In the genomic region with DNA sequence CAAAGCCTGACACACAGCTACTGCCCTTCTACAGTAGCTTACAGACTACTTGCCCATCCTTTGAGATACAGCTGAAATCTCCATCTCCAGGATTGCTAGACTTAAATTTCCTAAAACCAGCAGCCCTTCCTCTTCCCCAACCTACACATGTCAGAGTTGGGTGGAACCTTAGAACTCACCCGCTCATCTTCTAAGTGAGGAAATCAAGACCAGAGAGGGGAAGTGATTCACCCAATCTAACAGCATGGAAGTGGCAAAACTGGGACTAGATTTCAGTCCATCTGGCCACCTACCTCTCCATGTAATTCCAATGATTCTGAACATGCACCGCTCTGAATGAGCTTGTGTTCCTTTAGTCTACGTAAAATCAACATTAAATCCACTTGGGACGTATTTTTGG, we compare ENCODE assay signal across 20 cellular contexts. TPM values are rescaled to one million over a fixed set of nuclear protein-coding genes. Genes with fewer than 3 reads are reported as not detected.
DNase-seq lines count a peak whose midpoint lies in the region; ATAC-seq, FAIRE-seq and TF ChIP-seq lines count a peak whose summit lies in the region.
"Had no signal": no experiment of that assay in that cellular context is flagged by ENCODE, and none has a peak within 500 bp of the region (broad histone marks: within the 10 kb centered on the region; RNA-seq: fewer than 3 reads in every experiment).

No MANE protein-coding gene starts in this region.

- H3K4me3 ChIP-seq in astrocyte (ENCODE audit: insufficient read depth, low read depth, low read length): no peak overlapping the region

- H3K9me3 Mint-ChIP-seq in stimulated activated naive CD8-positive, alpha-beta T cell treated with anti-CD3 and anti-CD28 coated beads, Interleukin-15, Interleukin-2, amounts not matched to agents 100 ng/mL and 50 ng/mL, for 24 hours: no peaks in the 10 kb centered on the region
- H3K9me3 Mint-ChIP-seq in stimulated activated naive CD8-positive, alpha-beta T cell treated with anti-CD3 and anti-CD28 coated beads, Interleukin-15, amount 100 ng/mL, for 72 hours: no peaks in the 10 kb centered on the region
- H3K9me3 Mint-ChIP-seq in astrocyte (ENCODE audit: unreplicated experiment) (no peaks in the 10 kb centered on the region), memory B cell (no peaks in the 10 kb centered on the region)
- H3K9me3 Mint-ChIP-seq: activated CD4-positive, alpha-beta memory T cell treated with anti-CD3 and anti-CD28 coated beads for 36 hours; naive B cell had no signal

- H2AFZ ChIP-seq in astrocyte (ENCODE audit: low read depth, low read length): peak overlapping the region; percentile 10

- H3K4me3 Mint-ChIP-seq in stimulated activated naive CD8-positive, alpha-beta T cell treated with anti-CD3 and anti-CD28 coated beads, Interleukin-15, Interleukin-2, amounts not matched to agents 100 ng/mL and 50 ng/mL, for 24 hours: peak overlapping the region; percentile 78
- no peak overlapping the region for H3K4me3 Mint-ChIP-seq in stimulated activated naive CD8-positive, alpha-beta T cell treated with anti-CD3 and anti-CD28 coated beads, Interleukin-15, amount 100 ng/mL, for 72 hours
- H3K4me3 Mint-ChIP-seq in astrocyte (ENCODE audit: unreplicated experiment) (peak overlapping the region; percentile 77), memory B cell (peak overlapping the region; percentile 80)

- H3K27me3 ChIP-seq in astrocyte (ENCODE audit: insufficient read depth, low read length): no peaks in the 10 kb centered on the region
- H3K27me3 ChIP-seq: testis had no signal

- no peak for FAIRE-seq in astrocyte (lab: Jason Lieb, UNC)
- FAIRE-seq: kidney, small intestine had no signal

- H3K36me3 ChIP-seq in astrocyte (ENCODE audit: insufficient read depth, low read length): no peaks in the 10 kb centered on the region

- H3K27ac ChIP-seq in astrocyte (ENCODE audit: low read depth, low read length): no peak overlapping the region

- H3K4me1 ChIP-seq in astrocyte (ENCODE audit: insufficient read depth, low read length): peaks cover 8% of the 10 kb centered on the region

- H3K79me2 ChIP-seq in astrocyte (ENCODE audit: insufficient read depth, low read length): no peaks in the 10 kb centered on the region

- no peaks in the 10 kb centered on the region for H3K9me3 ChIP-seq in astrocyte (ENCODE audit: insufficient read depth, low read depth, low read length)
- H3K9me3 ChIP-seq: testis had no signal

- no peak for DNase-seq in stimulated activated naive CD8-positive, alpha-beta T cell treated with anti-CD3 and anti-CD28 coated beads, Interleukin-15, amount 100 ng/mL, for 72 hours
- no peak for DNase-seq in astrocyte (ENCODE audit: low read depth)
- DNase-seq in memory B cell (ENCODE audit: low spot score in 2 of 2): no peak
- no peak for DNase-seq in KBM-7
- DNase-seq in NCI-H1417 treated with DMSO at 0.1 percent for 48 hours (lab: John Stamatoyannopoulos, UW): no peak
- no peak for DNase-seq in NCI-H2171 (lab: John Stamatoyannopoulos, UW)
- no peak for DNase-seq in NCI-H524 treated with DMSO at 0.1 percent for 48 hours (lab: John Stamatoyannopoulos, UW)
- DNase-seq: activated CD4-positive, alpha-beta memory T cell treated with anti-CD3 and anti-CD28 coated beads for 36 hours; activated effector memory CD4-positive, alpha-beta T cell treated with anti-CD3 and anti-CD28 coated beads, Interleukin-2, amount 50 U/mL, for 16 hours; DMS 273 treated with DMSO at 0.1 percent for 48 hours; effector CD4-positive, alpha-beta T cell; kidney; naive B cell; NCI-H1436; NCI-H526; small intestine; T-helper 9 cell; testis had no signal

- H3K27me3 Mint-ChIP-seq in stimulated activated naive CD8-positive, alpha-beta T cell treated with anti-CD3 and anti-CD28 coated beads, Interleukin-15, Interleukin-2, amounts not matched to agents 100 ng/mL and 50 ng/mL, for 24 hours: peaks cover 5% of the 10 kb centered on the region
- peaks cover 15% of the 10 kb centered on the region for H3K27me3 Mint-ChIP-seq in stimulated activated naive CD8-positive, alpha-beta T cell treated with anti-CD3 and anti-CD28 coated beads, Interleukin-15, amount 100 ng/mL, for 72 hours
- H3K27me3 Mint-ChIP-seq in astrocyte (ENCODE audit: low read depth, unreplicated experiment) (peaks cover 9% of the 10 kb centered on the region), memory B cell (peaks cover 2% of the 10 kb centered on the region)
- H3K27me3 Mint-ChIP-seq: activated CD4-positive, alpha-beta memory T cell treated with anti-CD3 and anti-CD28 coated beads for 36 hours had no signal

- H3K9ac ChIP-seq in astrocyte (ENCODE audit: low read length): no peak overlapping the region

- ATAC-seq in stimulated activated naive CD8-positive, alpha-beta T cell treated with anti-CD3 and anti-CD28 coated beads, Interleukin-15, amount 100 ng/mL, for 72 hours: no peak
- no peak for ATAC-seq in memory B cell (ENCODE audit: low read depth)

- no peak overlapping the region for H3K4me2 ChIP-seq in astrocyte (ENCODE audit: low read length)

- H3K4me1 Mint-ChIP-seq in stimulated activated naive CD8-positive, alpha-beta T cell treated with anti-CD3 and anti-CD28 coated beads, Interleukin-15, Interleukin-2, amounts not matched to agents 100 ng/mL and 50 ng/mL, for 24 hours (ENCODE audit: low read depth): peaks cover 16% of the 10 kb centered on the region
- H3K4me1 Mint-ChIP-seq in stimulated activated naive CD8-positive, alpha-beta T cell treated with anti-CD3 and anti-CD28 coated beads, Interleukin-15, amount 100 ng/mL, for 72 hours: peaks cover 30% of the 10 kb centered on the region
- H3K4me1 Mint-ChIP-seq in astrocyte (ENCODE audit: low read depth, unreplicated experiment) (peaks cover 38% of the 10 kb centered on the region), memory B cell (peaks cover 18% of the 10 kb centered on the region)

- H3K27ac Mint-ChIP-seq in stimulated activated naive CD8-positive, alpha-beta T cell treated with anti-CD3 and anti-CD28 coated beads, Interleukin-15, Interleukin-2, amounts not matched to agents 100 ng/mL and 50 ng/mL, for 24 hours: no peak overlapping the region
- H3K27ac Mint-ChIP-seq in stimulated activated naive CD8-positive, alpha-beta T cell treated with anti-CD3 and anti-CD28 coated beads, Interleukin-15, amount 100 ng/mL, for 72 hours: no peak overlapping the region
- H3K27ac Mint-ChIP-seq in astrocyte (ENCODE audit: unreplicated experiment): no peak overlapping the region
- H3K27ac Mint-ChIP-seq in memory B cell: no peak overlapping the region

- in situ Hi-C loops in KBM-7 (cut with MboI; ENCODE audit: low pct_unique_long_range_greater_than_20kb, low sequenced_read_pairs): no loop called here

- TF ChIP-seq CTCF in astrocyte (IDR thresholded peaks at IDR 0.05; ENCODE audit: insufficient read depth, low read depth, low read length): no peak

- H3K36me3 Mint-ChIP-seq in stimulated activated naive CD8-positive, alpha-beta T cell treated with anti-CD3 and anti-CD28 coated beads, Interleukin-15, Interleukin-2, amounts not matched to agents 100 ng/mL and 50 ng/mL, for 24 hours (ENCODE audit: low read depth): no peaks in the 10 kb centered on the region
- H3K36me3 Mint-ChIP-seq in astrocyte (ENCODE audit: low read depth, unreplicated experiment): peaks cover 7% of the 10 kb centered on the region
- H3K36me3 Mint-ChIP-seq in memory B cell: no peaks in the 10 kb centered on the region
- H3K36me3 Mint-ChIP-seq: activated CD4-positive, alpha-beta memory T cell treated with anti-CD3 and anti-CD28 coated beads for 36 hours had no signal

- H4K20me1 ChIP-seq in astrocyte (ENCODE audit: insufficient read depth, low read length): no peaks in the 10 kb centered on the region

RNA-seq across cellular contexts. Expression of gene TMEM86A, which starts 1.0 kb away (rescaled TPM):
- 4.0 and 5.3 TPM in 2 replicates for total RNA-seq in astrocyte

RNA-seq across cellular contexts. Expression of gene IGSF22, which starts 28.4 kb away (rescaled TPM):
- 0.05 TPM in 1 of 2 replicates, not detected in the other for total RNA-seq in astrocyte
- total RNA-seq: A673 had no signal

Comparison
In these comparisons a context has a peak if more than half of its experiments do, and no peak if none do; other contexts are left out.
1. H3K4me3 Mint-ChIP-seq: peak in stimulated activated naive CD8-positive, alpha-beta T cell treated with anti-CD3 and anti-CD28 coated beads, Interleukin-15, Interleukin-2, amounts not matched to agents 100 ng/mL and 50 ng/mL, for 24 hours (single experiment), astrocyte (single experiment) and memory B cell (single experiment); none in stimulated activated naive CD8-positive, alpha-beta T cell treated with anti-CD3 and anti-CD28 coated beads, Interleukin-15, amount 100 ng/mL, for 72 hours (0 of 2).